In the genomic region with DNA sequence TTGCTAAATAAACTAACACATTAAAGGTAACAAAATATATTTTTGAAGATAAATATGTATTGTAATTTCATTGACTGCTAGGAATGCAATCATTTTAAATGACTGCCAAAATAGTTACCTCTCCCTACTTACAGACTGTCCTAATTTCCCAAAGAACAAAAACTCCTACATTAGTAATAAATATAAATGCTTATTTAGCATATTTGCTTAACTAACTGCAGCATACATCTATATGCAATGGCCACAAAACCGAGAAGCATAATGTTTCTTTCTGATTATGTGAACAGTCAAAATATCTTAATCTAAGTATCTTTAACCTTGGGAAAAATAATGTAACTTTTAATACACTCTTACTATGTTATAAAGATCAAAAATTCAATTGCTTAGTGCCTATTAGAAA, we compare ENCODE assay signal across 35 cellular contexts.
"Had no signal": no experiment of that assay in that cellular context is flagged by ENCODE, and none has a peak within 500 bp of the region (broad histone marks: within the 10 kb centered on the region; RNA-seq: fewer than 3 reads in every experiment).

No MANE protein-coding gene starts in this region.

- H3K4me3 ChIP-seq: MG63 had no signal

- H3K36me3 ChIP-seq: MG63 had no signal

- H3K27me3 ChIP-seq: MG63 had no signal

- DNase-seq: MG63, MM.1S, MV-4-11, NCI-H1048, NCI-H1092, NCI-H1092 treated with DMSO at 0.1 percent for 48 hours, NCI-H1105, NCI-H1105 treated with DMSO at 0.1 percent for 48 hours, NCI-H1417, NCI-H1417 treated with DMSO at 0.1 percent for 48 hours, NCI-H1436, NCI-H1436 treated with DMSO at 0.1 percent for 48 hours, NCI-H146, NCI-H1694, NCI-H1694 treated with DMSO at 0.1 percent for 48 hours, NCI-H187, NCI-H187 treated with DMSO at 0.1 percent for 48 hours, NCI-H1930, NCI-H2029, NCI-H2029 treated with DMSO at 0.1 percent for 48 hours, NCI-H2081, NCI-H2081 treated with DMSO at 0.1 percent for 48 hours, NCI-H2107, NCI-H2171, NCI-H2171 treated with DMSO at 0.1 percent for 48 hours, NCI-H2227 treated with DMSO at 0.1 percent for 48 hours, NCI-H226, NCI-H345, NCI-H446, NCI-H446 treated with DMSO at 0.1 percent for 48 hours, NCI-H510A, NCI-H510A treated with DMSO at 0.1 percent for 48 hours, NCI-H524, NCI-H524 treated with DMSO at 0.1 percent for 48 hours, NCI-H526 had no signal

- H3K9me3 ChIP-seq: MG63 had no signal
